23 cellular contexts compared by ENCODE assay signal in the genomic region with DNA sequence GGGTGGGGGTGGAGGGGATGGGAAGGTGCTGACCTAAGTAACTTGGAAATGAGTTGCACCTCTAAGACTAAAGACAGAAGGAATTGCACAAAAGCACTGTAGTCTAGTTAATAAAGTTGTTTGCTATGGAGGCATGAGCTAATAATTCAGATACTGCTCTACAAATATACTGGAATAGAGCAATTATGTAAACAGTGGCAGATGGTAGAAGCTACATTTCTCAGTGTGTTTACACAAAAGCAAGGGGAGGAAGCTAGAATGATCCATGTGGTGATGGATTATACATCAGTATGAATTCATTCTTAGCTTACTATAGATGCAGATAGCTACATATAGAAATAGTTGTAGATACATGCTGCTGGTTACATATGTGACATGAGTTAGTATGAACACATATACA. TPM values are rescaled to one million over a fixed set of nuclear protein-coding genes. Genes with fewer than 3 reads are reported as not detected.
DNase-seq lines count a peak whose midpoint lies in the region; ATAC-seq and TF ChIP-seq lines count a peak whose summit lies in the region.
"Had no signal": no experiment of that assay in that cellular context is flagged by ENCODE, and none has a peak within 500 bp of the region (broad histone marks: within the 10 kb centered on the region; RNA-seq: fewer than 3 reads in every experiment).

No MANE protein-coding gene starts in this region.

- peaks cover 2% of the 10 kb centered on the region; the same call in 1 of the 2 replicates for H3K27me3 Mint-ChIP-seq in H9 (ENCODE audit: low read depth)

- H3K9me3 ChIP-seq in IMR-90 (ENCODE audit: control insufficient read depth, insufficient read depth, low read length) = peaks cover 5% of the 10 kb centered on the region
- H3K9me3 ChIP-seq in H9 (ENCODE audit: control insufficient read depth, low read depth, low read length) = peaks cover 3% of the 10 kb centered on the region
- H3K9me3 ChIP-seq: ascending aorta, upper lobe of right lung had no signal

- H4K8ac ChIP-seq in IMR-90 (ENCODE audit: low read depth in 2 of 2, low read length in 2 of 2) (peak overlapping the region in 1 of 2 experiments; percentile 98; a peak in 2 of 4 replicates), H9 (replicated peaks; ENCODE audit: insufficient read length, low read depth, low read length) (no peak overlapping the region)

- H3K23ac ChIP-seq in IMR-90 (ENCODE audit: low read depth, low read length) (peak overlapping the region; percentile 85; the same call in 1 of the 2 replicates), H9 (ENCODE audit: insufficient read length, low read depth, low read length) (no peak overlapping the region)

- H3K27ac ChIP-seq in IMR-90 (ENCODE audit: insufficient read depth, low read length) (peak overlapping the region; percentile 83; the same call in 1 of the 2 replicates), H9 (ENCODE audit: insufficient read length, low read depth, low read length) (no peak overlapping the region)
- H3K27ac ChIP-seq: ascending aorta, KMS-11, upper lobe of right lung had no signal

- TF ChIP-seq RAD21 in IMR-90 (IDR thresholded peaks at IDR 0.05; ENCODE audit: low read length) = no peak

- H3K4me3 Mint-ChIP-seq in H9 = no peak overlapping the region
- H3K4me3 Mint-ChIP-seq: CD14-positive monocyte; nephron; stimulated activated naive CD8-positive, alpha-beta T cell treated with anti-CD3 and anti-CD28 coated beads, Interleukin-15, Interleukin-2, amounts not matched to agents 100 ng/mL and 50 ng/mL, for 24 hours had no signal

- intact Hi-C loops in IMR-90 (cut with micrococcal nuclease) (no loop called here), left colon (cut with DNase I, micrococcal nuclease) (no loop called here)

- ATAC-seq in IMR-90 (ENCODE audit: low read depth) (peak; percentile 84), left colon (peak; percentile 67)
- ATAC-seq: activated CD4-positive, CD25-positive, alpha-beta regulatory T cell treated with anti-CD3 and anti-CD28 coated beads, Interleukin-2, amount 50 U/mL, for 24 hours; Panc1; upper lobe of right lung had no signal

- CTCF ChIA-PET in IMR-90 (lab: Yijun Ruan, JAX) = no interaction called here

- no peaks in the 10 kb centered on the region for H3K36me3 ChIP-seq in IMR-90 (ENCODE audit: control insufficient read depth, insufficient read depth, low read length)
- H3K36me3 ChIP-seq: ascending aorta, upper lobe of right lung had no signal

- no peak overlapping the region for H2AK9ac ChIP-seq in IMR-90 (replicated peaks; ENCODE audit: low read depth, low read length, poor library complexity)

- peak overlapping the region; percentile 28; the same call in 1 of the 3 replicates for H2BK15ac ChIP-seq in IMR-90 (ENCODE audit: low read depth, low read length)
- no peak overlapping the region for H2BK15ac ChIP-seq in H9 (ENCODE audit: low read depth, low read length)

- H3K4ac ChIP-seq in IMR-90 (ENCODE audit: low read depth, low read length) = peak overlapping the region; percentile 86; the same call in 1 of the 2 replicates
- no peak overlapping the region for H3K4ac ChIP-seq in H9 (ENCODE audit: low read depth, low read length)

- 0 out of 2 replicates have a peak overlapping the region, but pooled peaks have one; percentile 26 for H3K56ac ChIP-seq in IMR-90 (ENCODE audit: extremely low read depth, insufficient read depth, low read length)
- no peak overlapping the region for H3K56ac ChIP-seq in H9 (ENCODE audit: insufficient read length, low read depth, low read length)

- H3K4me1 ChIP-seq in IMR-90 (ENCODE audit: control insufficient read depth, insufficient read depth, low read length) (peaks cover 10% of the 10 kb centered on the region), H9 (ENCODE audit: insufficient read depth, low read length) (no peaks in the 10 kb centered on the region; the same call in 1 of the 2 replicates)
- H3K4me1 ChIP-seq: ascending aorta, upper lobe of right lung had no signal

- no peak overlapping the region; the same call in 1 of the 2 replicates for H4K5ac ChIP-seq in IMR-90 (ENCODE audit: low read depth, low read length)
- no peak overlapping the region for H4K5ac ChIP-seq in H9 (ENCODE audit: insufficient read length, low read depth, low read length)

- no peak overlapping the region for H3K4me3 ChIP-seq in IMR-90 (ENCODE audit: insufficient read depth, low read depth, low read length)
- H3K4me3 ChIP-seq: ascending aorta, upper lobe of right lung had no signal

- H3K9me3 Mint-ChIP-seq in H9 = peaks cover 5 to 6% of the 10 kb centered on the region in 2 experiments
- H3K9me3 Mint-ChIP-seq: stimulated activated naive CD8-positive, alpha-beta T cell treated with anti-CD3 and anti-CD28 coated beads, Interleukin-15, Interleukin-2, amounts not matched to agents 100 ng/mL and 50 ng/mL, for 24 hours had no signal

- no peaks in the 10 kb centered on the region for H3K79me2 ChIP-seq in H9 (ENCODE audit: insufficient read depth, low read length)

- H3K4me2 ChIP-seq in IMR-90 (ENCODE audit: low read depth, low read length) (no peak overlapping the region; the same call in 1 of the 2 replicates), H9 (ENCODE audit: insufficient read depth, insufficient read length, low read length) (no peak overlapping the region)
- H3K4me2 ChIP-seq: KMS-11 had no signal

- H2BK20ac ChIP-seq in IMR-90 (ENCODE audit: low read depth, low read length) = peak overlapping the region; percentile 85
- no peak overlapping the region for H2BK20ac ChIP-seq in H9 (ENCODE audit: low read depth, low read length, poor library complexity, severe bottlenecking)

- H3K4me1 Mint-ChIP-seq in H9 = peaks cover 9 to 14% of the 10 kb centered on the region in 2 experiments
- H3K4me1 Mint-ChIP-seq: CD14-positive monocyte had no signal

- TF ChIP-seq CTCF in IMR-90 (conservative IDR thresholded peaks at IDR 0.05; ENCODE audit: low read depth, low read length) (no peak), H9 (conservative IDR thresholded peaks at IDR 0.05) (no peak)

- no peak overlapping the region for H3T11ph ChIP-seq in H9 (ENCODE audit: low read length)

- in situ Hi-C loops in IMR-90 (cut with MboI; ENCODE audit: low sequenced_read_pairs) = no loop called here

- peak overlapping the region; percentile 74 for H2BK5ac ChIP-seq in IMR-90 (ENCODE audit: low read depth, low read length, poor library complexity, severe bottlenecking)
- no peak overlapping the region for H2BK5ac ChIP-seq in H9 (ENCODE audit: insufficient read length, low read length)

- H3K27ac Mint-ChIP-seq in H9 = 0 out of 7 replicates have a peak overlapping the region, but pooled peaks of 1 of the 3 experiments have one; percentile 2
- H3K27ac Mint-ChIP-seq: CD14-positive monocyte; nephron; stimulated activated naive CD8-positive, alpha-beta T cell treated with anti-CD3 and anti-CD28 coated beads, Interleukin-15, Interleukin-2, amounts not matched to agents 100 ng/mL and 50 ng/mL, for 24 hours had no signal

- peaks cover 0 to 5% (median 4%) of the 10 kb centered on the region in 3 experiments; a peak in 4 of 7 replicates for H3K36me3 Mint-ChIP-seq in H9 (ENCODE audit: insufficient read depth in 1 of 3, low read depth in 3 of 3)
- H3K36me3 Mint-ChIP-seq: CD14-positive monocyte had no signal

- H4K20me1 ChIP-seq in IMR-90 (ENCODE audit: insufficient read depth, low read length) (no peaks in the 10 kb centered on the region), H9 (ENCODE audit: control insufficient read depth, insufficient read depth, insufficient read length) (no peaks in the 10 kb centered on the region)

- H2AK5ac ChIP-seq in IMR-90 (ENCODE audit: low read depth, low read length) (0 out of 2 replicates have a peak overlapping the region, but pooled peaks have one; percentile 93), H9 (ENCODE audit: insufficient read length, low read length) (no peak overlapping the region)

- H2BK120ac ChIP-seq in IMR-90 (ENCODE audit: low read depth, low read length) = peak overlapping the region; percentile 78
- H2BK120ac ChIP-seq in H9 (ENCODE audit: low read depth, low read length, poor library complexity, severe bottlenecking) = no peak overlapping the region

- TF ChIP-seq POLR2A in IMR-90 (IDR thresholded peaks at IDR 0.05; ENCODE audit: low read depth, low read length) = no peak

- H3K9me1 ChIP-seq in IMR-90 (ENCODE audit: insufficient read depth, low read length) = peaks cover 4% of the 10 kb centered on the region

- H2BK12ac ChIP-seq in H9 (ENCODE audit: insufficient read length, low read depth, low read length) = no peak overlapping the region

- peak overlapping the region; percentile 77; the same call in 1 of the 2 replicates for H3K14ac ChIP-seq in IMR-90 (replicated peaks; ENCODE audit: low read depth, low read length)
- no peak overlapping the region for H3K14ac ChIP-seq in H9 (ENCODE audit: insufficient read depth, low read length)

- H3K79me1 ChIP-seq in IMR-90 (ENCODE audit: low read depth in 1 of 2, low read length in 2 of 2) (no peaks in the 10 kb centered on the region), H9 (ENCODE audit: insufficient read depth, low read depth, low read length, poor library complexity, severe bottlenecking) (no peaks in the 10 kb centered on the region)

- no peaks in the 10 kb centered on the region for H3K27me3 ChIP-seq in IMR-90 (ENCODE audit: control insufficient read depth, insufficient read depth, low read length)
- H3K27me3 ChIP-seq in H9 (ENCODE audit: insufficient read depth, low read length) = no peaks in the 10 kb centered on the region
- H3K27me3 ChIP-seq: ascending aorta, upper lobe of right lung had no signal

- peak; percentile 66 for DNase-seq in NCI-H510A treated with DMSO at 0.1 percent for 48 hours (lab: John Stamatoyannopoulos, UW)
- no peak for DNase-seq in NCI-H510A (lab: John Stamatoyannopoulos, UW)
- DNase-seq in IMR-90 = peak; percentile 80
- peak; percentile 31 to 49 for DNase-seq in SHP77 (lab: John Stamatoyannopoulos, UW)
- no peak for DNase-seq in left colon
- DNase-seq in HPDE6-E6E7 (ENCODE audit: extremely low spot score) = no peak
- DNase-seq in NCI-H1436 treated with DMSO at 0.1 percent for 48 hours (lab: John Stamatoyannopoulos, UW) = no peak
- no peak for DNase-seq in H9
- DNase-seq: activated gamma-delta T cell; cerebellar nuclear complex; effector memory CD4-positive, alpha-beta T cell; EL; NCI-H82; stimulated activated CD4-positive, alpha-beta T cell treated with anti-CD3 and anti-CD28 coated beads, Interleukin-2, amount 100 ng/mL, for 24 hours; T-helper 9 cell; upper lobe of right lung had no signal

- dilution Hi-C loops in IMR-90 (cut with HindIII; ENCODE audit: low sequenced_read_pairs, unreplicated experiment) = no loop called here

- H2AFZ ChIP-seq in IMR-90 (replicated peaks; ENCODE audit: low read length, poor library complexity) (no peak overlapping the region), H9 (ENCODE audit: low read length) (no peak overlapping the region)

- H3K23me2 ChIP-seq in H9 (ENCODE audit: insufficient read length, low read depth, low read length, poor library complexity, severe bottlenecking) = no peaks in the 10 kb centered on the region

- BruUV-seq in IMR-90 (replicated peaks; lab: Mats Ljungman, UMichigan) = no TSS peak

- H3K18ac ChIP-seq in IMR-90 (ENCODE audit: low read depth, low read length) (peak overlapping the region; percentile 99; the same call in 1 of the 2 replicates), H9 (ENCODE audit: insufficient read length, low read depth, low read length) (no peak overlapping the region)

- POLR2A ChIA-PET in IMR-90 (lab: Charles Lee; ENCODE audit: unreplicated experiment) = interaction anchor here (1.2 kb wide), 1 partner anchor 11 kb away, joined by 4 read pairs; no protein-coding TSS in a partner anchor

- peak overlapping the region; percentile 82; the same call in 1 of the 2 replicates for H4K91ac ChIP-seq in IMR-90 (ENCODE audit: insufficient read depth, low read depth, low read length)
- no peak overlapping the region for H4K91ac ChIP-seq in H9 (ENCODE audit: insufficient read length, low read depth, low read length)

- H3K9ac ChIP-seq in IMR-90 (ENCODE audit: low read depth, low read length) (no peak overlapping the region), H9 (ENCODE audit: extremely low read depth, insufficient read length, low read length) (no peak overlapping the region)
- H3K9ac ChIP-seq: KMS-11 had no signal

RNA-seq across cellular contexts. Expression of a gene that starts 27.6 kb away (rescaled TPM):
- 44.6 and 59.4 TPM in 2 replicates for total RNA-seq in IMR-90 (2012; rRNA removed)
- 53.5 and 59.8 TPM in 2 replicates for polyA plus RNA-seq in IMR-90 (2012; rRNA removed)
- 23.3 and 29.7 TPM in 2 replicates for polyA plus RNA-seq in IMR-90 (2012; cell fraction: cytosol; rRNA removed)
- 12.9 and 38.5 TPM in 2 replicates for polyA plus RNA-seq in IMR-90 (2012; cell fraction: nucleus; rRNA removed; ENCODE audit: low replicate concordance)
- 10 to 100 TPM; 50.8 to 52.9 TPM for total RNA-seq in left colon
- 62.1 and 65.6 TPM in 2 replicates for total RNA-seq in H9 (2021)

Comparison
In these comparisons a context has a peak if more than half of its experiments do, and no peak if none do; other contexts are left out.
1. DNase-seq: peak in NCI-H510A treated with DMSO at 0.1 percent for 48 hours (single experiment), IMR-90 (single experiment) and SHP77 (2 of 2); none in NCI-H510A (single experiment), left colon (0 of 2), HPDE6-E6E7 (single experiment), NCI-H1436 treated with DMSO at 0.1 percent for 48 hours (single experiment) and H9 (single experiment).